ENCODE assay signal across 8 cellular contexts in the genomic region with DNA sequence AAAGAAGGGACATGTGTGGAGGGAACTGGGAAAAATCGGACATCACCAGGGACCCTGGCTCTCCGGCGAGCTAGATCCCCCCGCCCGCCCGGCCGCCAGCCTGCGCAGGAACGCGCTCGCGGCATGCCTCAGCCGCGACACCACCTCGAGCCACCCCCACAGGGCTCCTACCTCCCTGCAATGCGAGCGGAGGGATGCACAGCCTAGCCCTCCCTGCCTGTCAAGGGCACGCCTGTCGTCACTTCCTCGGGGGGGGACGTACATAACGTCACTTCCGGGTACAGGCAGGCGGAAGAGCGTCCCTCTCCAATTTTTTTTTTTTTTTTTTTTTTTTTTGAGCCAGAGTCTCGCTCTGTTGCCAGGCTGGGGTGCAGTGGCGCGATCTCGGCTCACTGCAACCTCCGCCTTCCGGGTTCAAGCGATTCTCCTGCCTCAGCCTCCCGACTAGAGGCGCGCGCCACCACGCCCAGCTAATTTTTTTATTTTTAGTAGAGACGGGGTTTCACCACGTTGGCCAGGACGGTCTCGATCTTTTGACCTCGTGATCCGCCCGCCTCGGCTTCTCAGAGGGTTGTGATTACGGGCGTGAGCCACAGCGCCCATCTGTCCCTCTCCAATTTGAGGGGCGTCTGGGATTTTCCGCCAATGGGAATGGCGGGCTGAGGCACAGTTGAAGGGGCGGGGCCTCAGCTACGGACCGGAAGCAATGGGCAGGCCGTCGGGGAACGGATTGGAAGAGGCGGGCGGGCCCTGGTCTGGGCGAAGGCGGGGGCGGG. TPM values are rescaled to one million over a fixed set of nuclear protein-coding genes. Genes with fewer than 3 reads are reported as not detected.
DNase-seq lines count a peak whose midpoint lies in the region; ATAC-seq and TF ChIP-seq lines count a peak whose summit lies in the region.

A gene with protein sequence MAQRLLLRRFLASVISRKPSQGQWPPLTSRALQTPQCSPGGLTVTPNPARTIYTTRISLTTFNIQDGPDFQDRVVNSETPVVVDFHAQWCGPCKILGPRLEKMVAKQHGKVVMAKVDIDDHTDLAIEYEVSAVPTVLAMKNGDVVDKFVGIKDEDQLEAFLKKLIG (minus strand): TSS at position 248 of the 776 bp plus-strand sequence. CDS start 803 bp downstream, outside the sequence.

- ATAC-seq in HG02571 (IDR thresholded peaks at IDR 0.05; ENCODE audit: unreplicated experiment) (peak; percentile 85), SK-N-SH treated with all-trans-retinoic acid at 6 μM for 48 hours (peak; percentile 93)

- peaks cover 24% of the 10 kb centered on the region for H3K4me1 Mint-ChIP-seq in activated naive CD4-positive, alpha-beta T cell treated with anti-CD3 and anti-CD28 coated beads, Interleukin-2, amount 50 U/mL, for 24 hours

- H3K27me3 Mint-ChIP-seq in activated naive CD4-positive, alpha-beta T cell treated with anti-CD3 and anti-CD28 coated beads, Interleukin-2, amount 50 U/mL, for 24 hours: no peaks in the 10 kb centered on the region

- DNase-seq in GM04503 (ENCODE audit: low read depth): peak; percentile 68
- peak; percentile 97 for DNase-seq in NCI-H1092 (lab: John Stamatoyannopoulos, UW)
- DNase-seq in germinal center (ENCODE audit: low spot score): peak; percentile 96
- DNase-seq in occipital lobe (lab: John Stamatoyannopoulos, UW): peak; percentile 97

- H3K27ac Mint-ChIP-seq in activated naive CD4-positive, alpha-beta T cell treated with anti-CD3 and anti-CD28 coated beads, Interleukin-2, amount 50 U/mL, for 24 hours: peak within 1 kb of the TSS; percentile 93

- H3K4me3 Mint-ChIP-seq in activated naive CD4-positive, alpha-beta T cell treated with anti-CD3 and anti-CD28 coated beads, Interleukin-2, amount 50 U/mL, for 24 hours: peak within 1 kb of the TSS; percentile 99

- peak within 1 kb of the TSS; percentile 94 for H3K27ac ChIP-seq in temporal lobe (ENCODE audit: low read depth, low read length)

- H3K9me3 Mint-ChIP-seq in activated naive CD4-positive, alpha-beta T cell treated with anti-CD3 and anti-CD28 coated beads, Interleukin-2, amount 50 U/mL, for 24 hours: no peaks in the 10 kb centered on the region

- H3K36me3 Mint-ChIP-seq in activated naive CD4-positive, alpha-beta T cell treated with anti-CD3 and anti-CD28 coated beads, Interleukin-2, amount 50 U/mL, for 24 hours: peaks cover 6% of the 10 kb centered on the region

TF ChIP-seq in SK-N-SH treated with all-trans-retinoic acid at 6 μM for 48 hours, 23 proteins besides CTCF, POLR2A, EP300 and RAD21 (continues in another document):
- TF ChIP-seq ISL1 (CRISPR knock-in tag; IDR thresholded peaks at IDR 0.05) (no peak), TCF4 (CRISPR knock-in tag; IDR thresholded peaks at IDR 0.05; ENCODE audit: borderline replicate concordance) (no peak; the same call in 1 of the 2 replicates), ZNF70 (CRISPR knock-in tag; IDR thresholded peaks at IDR 0.05) (no peak), ZC3H10 (CRISPR knock-in tag; IDR thresholded peaks at IDR 0.05) (no peak), ESRRG (CRISPR knock-in tag; IDR thresholded peaks at IDR 0.05) (no peak), TOX (CRISPR knock-in tag; IDR thresholded peaks at IDR 0.05; ENCODE audit: borderline replicate concordance) (no peak), ZFP3 (CRISPR knock-in tag; IDR thresholded peaks at IDR 0.05) (peak; percentile 98), ZNF565 (CRISPR knock-in tag; conservative IDR thresholded peaks at IDR 0.05; ENCODE audit: low read depth) (no peak), PPARA (CRISPR knock-in tag; IDR thresholded peaks at IDR 0.05; ENCODE audit: borderline replicate concordance) (no peak), GLIS3 (CRISPR knock-in tag; IDR thresholded peaks at IDR 0.05) (no peak), BACH2 (CRISPR knock-in tag; IDR thresholded peaks at IDR 0.05; ENCODE audit: borderline replicate concordance) (no peak), ZFP30 (CRISPR knock-in tag; IDR thresholded peaks at IDR 0.05) (no peak), ARNTL (CRISPR knock-in tag; IDR thresholded peaks at IDR 0.05; ENCODE audit: borderline replicate concordance, low read depth) (no peak), RARB (CRISPR knock-in tag; IDR thresholded peaks at IDR 0.05) (no peak), CSDC2 (CRISPR knock-in tag; IDR thresholded peaks at IDR 0.05) (no peak)
- TF ChIP-seq, protein P1, sequence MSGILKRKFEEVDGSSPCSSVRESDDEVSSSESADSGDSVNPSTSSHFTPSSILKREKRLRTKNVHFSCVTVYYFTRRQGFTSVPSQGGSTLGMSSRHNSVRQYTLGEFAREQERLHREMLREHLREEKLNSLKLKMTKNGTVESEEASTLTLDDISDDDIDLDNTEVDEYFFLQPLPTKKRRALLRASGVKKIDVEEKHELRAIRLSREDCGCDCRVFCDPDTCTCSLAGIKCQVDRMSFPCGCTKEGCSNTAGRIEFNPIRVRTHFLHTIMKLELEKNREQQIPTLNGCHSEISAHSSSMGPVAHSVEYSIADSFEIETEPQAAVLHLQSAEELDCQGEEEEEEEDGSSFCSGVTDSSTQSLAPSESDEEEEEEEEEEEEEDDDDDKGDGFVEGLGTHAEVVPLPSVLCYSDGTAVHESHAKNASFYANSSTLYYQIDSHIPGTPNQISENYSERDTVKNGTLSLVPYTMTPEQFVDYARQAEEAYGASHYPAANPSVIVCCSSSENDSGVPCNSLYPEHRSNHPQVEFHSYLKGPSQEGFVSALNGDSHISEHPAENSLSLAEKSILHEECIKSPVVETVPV (CRISPR knock-in tag; IDR thresholded peaks at IDR 0.05): no peak
- TF ChIP-seq, protein P2, sequence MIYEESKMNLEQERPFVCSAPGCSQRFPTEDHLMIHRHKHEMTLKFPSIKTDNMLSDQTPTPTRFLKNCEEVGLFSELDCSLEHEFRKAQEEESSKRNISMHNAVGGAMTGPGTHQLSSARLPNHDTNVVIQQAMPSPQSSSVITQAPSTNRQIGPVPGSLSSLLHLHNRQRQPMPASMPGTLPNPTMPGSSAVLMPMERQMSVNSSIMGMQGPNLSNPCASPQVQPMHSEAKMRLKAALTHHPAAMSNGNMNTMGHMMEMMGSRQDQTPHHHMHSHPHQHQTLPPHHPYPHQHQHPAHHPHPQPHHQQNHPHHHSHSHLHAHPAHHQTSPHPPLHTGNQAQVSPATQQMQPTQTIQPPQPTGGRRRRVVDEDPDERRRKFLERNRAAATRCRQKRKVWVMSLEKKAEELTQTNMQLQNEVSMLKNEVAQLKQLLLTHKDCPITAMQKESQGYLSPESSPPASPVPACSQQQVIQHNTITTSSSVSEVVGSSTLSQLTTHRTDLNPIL (CRISPR knock-in tag; IDR thresholded peaks at IDR 0.05; ENCODE audit: low read depth): no peak
- TF ChIP-seq, protein P3, sequence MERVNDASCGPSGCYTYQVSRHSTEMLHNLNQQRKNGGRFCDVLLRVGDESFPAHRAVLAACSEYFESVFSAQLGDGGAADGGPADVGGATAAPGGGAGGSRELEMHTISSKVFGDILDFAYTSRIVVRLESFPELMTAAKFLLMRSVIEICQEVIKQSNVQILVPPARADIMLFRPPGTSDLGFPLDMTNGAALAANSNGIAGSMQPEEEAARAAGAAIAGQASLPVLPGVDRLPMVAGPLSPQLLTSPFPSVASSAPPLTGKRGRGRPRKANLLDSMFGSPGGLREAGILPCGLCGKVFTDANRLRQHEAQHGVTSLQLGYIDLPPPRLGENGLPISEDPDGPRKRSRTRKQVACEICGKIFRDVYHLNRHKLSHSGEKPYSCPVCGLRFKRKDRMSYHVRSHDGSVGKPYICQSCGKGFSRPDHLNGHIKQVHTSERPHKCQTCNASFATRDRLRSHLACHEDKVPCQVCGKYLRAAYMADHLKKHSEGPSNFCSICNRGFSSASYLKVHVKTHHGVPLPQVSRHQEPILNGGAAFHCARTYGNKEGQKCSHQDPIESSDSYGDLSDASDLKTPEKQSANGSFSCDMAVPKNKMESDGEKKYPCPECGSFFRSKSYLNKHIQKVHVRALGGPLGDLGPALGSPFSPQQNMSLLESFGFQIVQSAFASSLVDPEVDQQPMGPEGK (CRISPR knock-in tag; IDR thresholded peaks at IDR 0.05; ENCODE audit: borderline replicate concordance): peak; percentile 29; the same call in 1 of the 2 replicates
- TF ChIP-seq, protein P4, sequence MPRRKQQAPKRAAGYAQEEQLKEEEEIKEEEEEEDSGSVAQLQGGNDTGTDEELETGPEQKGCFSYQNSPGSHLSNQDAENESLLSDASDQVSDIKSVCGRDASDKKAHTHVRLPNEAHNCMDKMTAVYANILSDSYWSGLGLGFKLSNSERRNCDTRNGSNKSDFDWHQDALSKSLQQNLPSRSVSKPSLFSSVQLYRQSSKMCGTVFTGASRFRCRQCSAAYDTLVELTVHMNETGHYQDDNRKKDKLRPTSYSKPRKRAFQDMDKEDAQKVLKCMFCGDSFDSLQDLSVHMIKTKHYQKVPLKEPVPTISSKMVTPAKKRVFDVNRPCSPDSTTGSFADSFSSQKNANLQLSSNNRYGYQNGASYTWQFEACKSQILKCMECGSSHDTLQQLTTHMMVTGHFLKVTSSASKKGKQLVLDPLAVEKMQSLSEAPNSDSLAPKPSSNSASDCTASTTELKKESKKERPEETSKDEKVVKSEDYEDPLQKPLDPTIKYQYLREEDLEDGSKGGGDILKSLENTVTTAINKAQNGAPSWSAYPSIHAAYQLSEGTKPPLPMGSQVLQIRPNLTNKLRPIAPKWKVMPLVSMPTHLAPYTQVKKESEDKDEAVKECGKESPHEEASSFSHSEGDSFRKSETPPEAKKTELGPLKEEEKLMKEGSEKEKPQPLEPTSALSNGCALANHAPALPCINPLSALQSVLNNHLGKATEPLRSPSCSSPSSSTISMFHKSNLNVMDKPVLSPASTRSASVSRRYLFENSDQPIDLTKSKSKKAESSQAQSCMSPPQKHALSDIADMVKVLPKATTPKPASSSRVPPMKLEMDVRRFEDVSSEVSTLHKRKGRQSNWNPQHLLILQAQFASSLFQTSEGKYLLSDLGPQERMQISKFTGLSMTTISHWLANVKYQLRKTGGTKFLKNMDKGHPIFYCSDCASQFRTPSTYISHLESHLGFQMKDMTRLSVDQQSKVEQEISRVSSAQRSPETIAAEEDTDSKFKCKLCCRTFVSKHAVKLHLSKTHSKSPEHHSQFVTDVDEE (CRISPR knock-in tag; IDR thresholded peaks at IDR 0.05): no peak

RNA-seq across cellular contexts. Expression of the gene that starts here (rescaled TPM):
- total RNA-seq in occipital lobe: 14.3 TPM
- total RNA-seq in temporal lobe: 15.5 TPM

Comparison
In these comparisons a context has a peak if more than half of its experiments do, and no peak if none do; other contexts are left out.
1. Peak in every context shown above with its lines: DNase-seq, ATAC-seq and H3K27ac ChIP-seq.